ENCODE assay signal across 8 cellular contexts in the genomic region with DNA sequence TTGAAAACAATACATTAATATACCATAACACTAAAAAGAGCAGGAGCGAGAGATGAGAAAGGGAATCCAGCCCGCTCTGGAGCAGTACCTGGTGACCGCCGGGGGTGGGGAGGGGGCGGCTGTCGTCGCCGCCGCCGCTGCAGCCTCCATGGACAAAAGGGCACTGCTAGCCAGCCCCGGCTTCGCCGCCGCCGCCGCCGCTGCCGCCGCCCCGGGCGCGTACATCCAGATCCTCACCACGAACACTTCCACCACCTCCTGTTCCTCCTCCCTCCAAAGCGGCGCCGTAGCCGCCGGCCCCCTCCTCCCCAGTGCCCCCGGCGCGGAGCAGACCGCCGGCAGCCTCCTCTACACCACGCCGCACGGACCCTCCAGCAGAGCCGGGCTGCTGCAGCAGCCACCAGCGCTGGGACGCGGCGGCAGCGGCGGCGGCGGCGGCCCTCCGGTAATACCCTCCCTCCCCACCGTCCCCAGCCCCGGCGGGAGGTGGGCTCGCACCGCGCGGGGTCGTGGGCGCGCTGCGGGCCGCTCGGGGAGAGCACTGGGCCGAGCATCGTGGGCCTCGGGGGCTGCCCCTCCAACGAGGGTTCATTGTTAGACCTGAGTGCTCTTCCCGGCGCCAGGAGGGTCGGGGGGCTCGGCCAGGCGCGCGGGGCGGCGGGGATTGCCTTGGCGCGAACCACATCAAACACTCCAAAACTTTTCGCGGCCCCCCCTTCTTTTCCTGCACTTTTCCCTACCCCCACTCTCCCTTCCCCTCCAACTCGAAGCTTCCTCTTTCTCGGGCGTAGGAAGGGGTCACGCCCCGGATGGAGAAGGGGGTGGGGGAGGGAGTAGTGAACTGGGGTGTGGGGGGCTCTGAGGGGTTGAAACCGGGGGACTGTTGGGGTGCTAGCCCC. TPM values are rescaled to one million over a fixed set of nuclear protein-coding genes. Genes with fewer than 3 reads are reported as not detected.
DNase-seq lines count a peak whose midpoint lies in the region; ATAC-seq lines count a peak whose summit lies in the region.

No MANE protein-coding gene starts in this region.

- H3K9me3 Mint-ChIP-seq in memory B cell: no peaks in the 10 kb centered on the region

- H3K27ac Mint-ChIP-seq in memory B cell: peak overlapping the region; percentile 66

- H3K27me3 ChIP-seq in ectodermal cell (ENCODE audit: control insufficient read depth, insufficient read depth, low read length, poor library complexity, severe bottlenecking): no peaks in the 10 kb centered on the region

- no peaks in the 10 kb centered on the region for H3K36me3 ChIP-seq in ectodermal cell (ENCODE audit: control insufficient read depth, insufficient read depth, low read length)

- no peak for ATAC-seq in memory B cell (ENCODE audit: low read depth)
- ATAC-seq in GM18517 (IDR thresholded peaks at IDR 0.05; ENCODE audit: unreplicated experiment): no peak

- H3K4me3 ChIP-seq in ectodermal cell (ENCODE audit: insufficient read depth, low read depth, low read length): peak overlapping the region; percentile 78

- WGBS in ectodermal cell, 2 experiments: 0% methylated on average over 80 to 81 of the region's 83 CpGs

- peaks cover 15% of the 10 kb centered on the region for H3K4me1 Mint-ChIP-seq in memory B cell

- DNase-seq in NK-92 treated with Interleukin-12 subunit alpha and Interleukin-12 subunit beta, amount 100 ng/mL, for 24 hours (lab: John Stamatoyannopoulos, UW): peak; percentile 41
- no peak for DNase-seq in NK-92 (lab: John Stamatoyannopoulos, UW; ENCODE audit: unreplicated experiment)
- peak; percentile 24 for DNase-seq in NCI-H2227 treated with DMSO at 0.1 percent for 48 hours (lab: John Stamatoyannopoulos, UW)
- peak; percentile 25 for DNase-seq in activated CD4-positive, alpha-beta T cell treated with anti-CD3 and anti-CD28 coated beads, Interleukin-2, amount 50 U/mL, for 1 hour
- DNase-seq in memory B cell (ENCODE audit: low spot score in 2 of 2): peak in 1 of 2 donors; percentile 54
- peak; percentile 13 to 34 for DNase-seq in stimulated activated CD8-positive, alpha-beta memory T cell treated with anti-CD3 and anti-CD28 coated beads, Interleukin-15, amount 100 ng/mL, for 48 hours (ENCODE audit: low read depth in 2 of 2)

- no peaks in the 10 kb centered on the region for H3K9me3 ChIP-seq in ectodermal cell (ENCODE audit: control insufficient read depth, low read length)

- H3K4me1 ChIP-seq in ectodermal cell (ENCODE audit: control insufficient read depth, insufficient read depth, low read length): no peaks in the 10 kb centered on the region

- peaks cover 2% of the 10 kb centered on the region for H3K36me3 Mint-ChIP-seq in memory B cell

- H3K27me3 Mint-ChIP-seq in memory B cell: no peaks in the 10 kb centered on the region

- peak overlapping the region; percentile 84 for H3K4me3 Mint-ChIP-seq in memory B cell

- H3K27ac ChIP-seq in ectodermal cell (ENCODE audit: insufficient read depth, low read depth, low read length, poor library complexity, severe bottlenecking): peak overlapping the region; percentile 94

RNA-seq across cellular contexts. Expression of a gene that starts 0.8 kb away (rescaled TPM):
- polyA plus RNA-seq in ectodermal cell (2013, experiment 1 of 4): 40.5 TPM
- 41.3 TPM for polyA plus RNA-seq in ectodermal cell (2013, experiment 2 of 4)
- polyA plus RNA-seq in ectodermal cell (2013, experiment 3 of 4): 23.9 TPM
- polyA plus RNA-seq in ectodermal cell (2013, experiment 4 of 4): 26.5 TPM
